ENCODE assay signal across 8 cellular contexts in the genomic region with DNA sequence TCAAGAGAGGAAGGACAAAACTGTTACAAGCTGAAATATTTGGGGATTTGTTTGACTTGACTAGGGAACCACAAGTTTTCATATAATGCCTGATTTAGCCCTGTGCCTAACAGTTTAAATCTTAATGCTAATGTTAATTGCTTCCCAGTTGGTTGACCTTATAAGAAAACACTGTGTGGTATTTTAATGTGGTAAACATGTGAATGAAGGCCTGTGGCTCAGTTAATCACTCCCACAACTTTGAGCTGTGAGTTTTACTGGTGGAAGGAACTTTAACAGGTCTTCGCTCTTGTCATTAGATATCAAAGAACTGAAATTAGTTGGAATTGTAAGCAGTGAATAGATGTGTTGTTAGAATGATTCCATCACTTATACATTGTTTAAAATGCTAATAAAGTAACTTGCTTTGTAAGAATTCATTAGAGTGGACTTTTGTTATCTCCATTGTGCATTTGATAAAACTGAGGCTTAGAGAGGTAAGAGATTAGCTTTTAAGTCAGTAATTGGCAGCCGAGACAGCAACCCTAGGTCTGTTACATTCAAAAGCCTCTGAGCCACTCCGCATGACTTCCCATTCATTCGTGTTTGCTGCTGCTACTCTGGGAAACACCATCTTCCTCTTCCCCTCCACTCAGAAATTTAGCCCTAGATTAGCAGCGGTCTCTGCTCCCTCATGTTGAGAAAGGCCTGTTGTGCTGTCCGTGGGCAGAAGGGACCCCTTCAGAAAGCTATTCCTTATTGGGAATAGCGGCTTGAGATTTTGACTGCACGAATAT. TPM values are rescaled to one million over a fixed set of nuclear protein-coding genes. Genes with fewer than 3 reads are reported as not detected.
DNase-seq lines count a peak whose midpoint lies in the region; TF ChIP-seq lines count a peak whose summit lies in the region.

No MANE protein-coding gene starts in this region.

- peak overlapping the region; percentile 70 for H3K27ac Mint-ChIP-seq in T-helper 2 cell treated with Interferon-gamma antibody and Interleukin-4, amounts not matched to agents 5 μg/mL and 100 μg/mL, for 36 hours
- H3K27ac Mint-ChIP-seq in glutamatergic neuron (ENCODE audit: unreplicated experiment) = no peak overlapping the region

- H3K4me3 Mint-ChIP-seq in T-helper 2 cell treated with Interferon-gamma antibody and Interleukin-4, amounts not matched to agents 5 μg/mL and 100 μg/mL, for 36 hours = peak overlapping the region; percentile 94
- H3K4me3 Mint-ChIP-seq in glutamatergic neuron (ENCODE audit: unreplicated experiment) = peak overlapping the region; percentile 96

- no peaks in the 10 kb centered on the region for H3K27me3 Mint-ChIP-seq in T-helper 2 cell treated with Interferon-gamma antibody and Interleukin-4, amounts not matched to agents 5 μg/mL and 100 μg/mL, for 36 hours (ENCODE audit: low read depth)
- H3K27me3 Mint-ChIP-seq in glutamatergic neuron (ENCODE audit: unreplicated experiment) = no peaks in the 10 kb centered on the region

- TF ChIP-seq CTCF in VCaP (conservative IDR thresholded peaks at IDR 0.05) = no peak
- TF ChIP-seq CTCF in glutamatergic neuron (IDR thresholded peaks at IDR 0.05; ENCODE audit: partially characterized antibody, unreplicated experiment) = no peak

- peaks cover 22% of the 10 kb centered on the region for H3K36me3 Mint-ChIP-seq in T-helper 2 cell treated with Interferon-gamma antibody and Interleukin-4, amounts not matched to agents 5 μg/mL and 100 μg/mL, for 36 hours (ENCODE audit: low read depth)
- no peaks in the 10 kb centered on the region for H3K36me3 Mint-ChIP-seq in glutamatergic neuron (ENCODE audit: unreplicated experiment)

- DNase-seq in T-helper 2 cell treated with Interferon-gamma antibody and Interleukin-4, amounts not matched to agents 5 μg/mL and 100 μg/mL, for 36 hours (ENCODE audit: low spot score) = no peak
- DNase-seq in T-helper 2 cell (no peak), MV-4-11 (lab: John Stamatoyannopoulos, UW) (peak; percentile 49), glutamatergic neuron (no peak), retina (peak; percentile 25), OCI-M2 (lab: John Stamatoyannopoulos, UW; ENCODE audit: unreplicated experiment) (no peak), NCI-H128 (lab: John Stamatoyannopoulos, UW; ENCODE audit: unreplicated experiment) (no peak)

- peak overlapping the region; percentile 92 for H3K27ac ChIP-seq in VCaP

- peaks cover 37% of the 10 kb centered on the region for H3K4me1 Mint-ChIP-seq in T-helper 2 cell treated with Interferon-gamma antibody and Interleukin-4, amounts not matched to agents 5 μg/mL and 100 μg/mL, for 36 hours (ENCODE audit: low read depth)
- peaks cover 4% of the 10 kb centered on the region for H3K4me1 Mint-ChIP-seq in glutamatergic neuron (ENCODE audit: low read depth, unreplicated experiment)

- no peaks in the 10 kb centered on the region for H3K9me3 Mint-ChIP-seq in T-helper 2 cell treated with Interferon-gamma antibody and Interleukin-4, amounts not matched to agents 5 μg/mL and 100 μg/mL, for 36 hours
- H3K9me3 Mint-ChIP-seq in glutamatergic neuron (ENCODE audit: unreplicated experiment) = peaks cover 5% of the 10 kb centered on the region

RNA-seq across cellular contexts. Expression of a gene that starts 1.0 kb away (rescaled TPM):
- 15.8 TPM for total RNA-seq in glutamatergic neuron (ENCODE audit: unreplicated experiment)

RNA-seq across cellular contexts. Expression of a gene that starts 46.7 kb away (rescaled TPM):
- 108 TPM for total RNA-seq in glutamatergic neuron (ENCODE audit: unreplicated experiment)

Comparison
In these comparisons a context has a peak if more than half of its experiments do, and no peak if none do; other contexts are left out.
1. DNase-seq: peak in MV-4-11 (single experiment) and retina (single experiment); none in T-helper 2 cell treated with Interferon-gamma antibody and Interleukin-4, amounts not matched to agents 5 μg/mL and 100 μg/mL, for 36 hours (single experiment), T-helper 2 cell (0 of 5), glutamatergic neuron (single experiment), OCI-M2 (single experiment) and NCI-H128 (single experiment).